14 cellular contexts compared by ENCODE assay signal in the genomic region with DNA sequence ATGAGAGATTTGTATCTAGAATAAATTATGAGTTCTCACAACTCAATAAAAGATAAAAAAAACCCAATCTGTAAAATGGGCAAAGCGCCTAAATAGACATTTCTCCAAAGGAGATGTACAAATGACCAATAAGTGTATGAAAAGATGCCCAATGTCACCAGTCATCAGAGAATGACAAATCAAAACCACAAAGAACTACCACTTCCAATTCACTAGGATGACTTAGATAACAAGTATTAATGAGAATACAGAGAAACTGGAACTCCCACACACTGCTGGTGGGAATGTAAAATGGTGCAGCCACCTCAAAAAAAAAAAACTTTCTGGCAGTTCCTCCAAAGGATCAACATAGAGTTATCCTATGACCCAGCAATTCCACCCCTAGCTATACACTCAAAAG. TPM values are rescaled to one million over a fixed set of nuclear protein-coding genes. Genes with fewer than 3 reads are reported as not detected.
A peak's percentile ranks its signal among the peaks of the same experiment; 100 is the strongest.
DNase-seq lines count a peak whose midpoint lies in the region; ATAC-seq and TF ChIP-seq lines count a peak whose summit lies in the region.
"Had no signal": no experiment of that assay in that cellular context is flagged by ENCODE, and none has a peak within 500 bp of the region (broad histone marks: within the 10 kb centered on the region; RNA-seq: fewer than 3 reads in every experiment).

No MANE protein-coding gene starts in this region.

- peaks cover 62% of the 10 kb centered on the region for H3K4me1 ChIP-seq in osteoblast (ENCODE audit: insufficient read depth, low read length)

- no peaks in the 10 kb centered on the region for H4K20me1 ChIP-seq in osteoblast (ENCODE audit: insufficient read depth, low read length)

- H3K27me3 Mint-ChIP-seq in activated CD8-positive, alpha-beta T cell treated with anti-CD3 and anti-CD28 coated beads for 36 hours, result no peaks in the 10 kb centered on the region
- no peaks in the 10 kb centered on the region for H3K27me3 Mint-ChIP-seq in activated CD8-positive, alpha-beta T cell treated with anti-CD3 and anti-CD28 coated beads, Interleukin-2, amount 10 ng/mL, durations not matched to agents 7 days and 5 days (ENCODE audit: low read depth)
- H3K27me3 Mint-ChIP-seq in central memory CD8-positive, alpha-beta T cell, result no peaks in the 10 kb centered on the region

- no peak overlapping the region for H3K4me2 ChIP-seq in osteoblast (ENCODE audit: insufficient read depth, low read length)

- intact Hi-C loops in activated CD8-positive, alpha-beta T cell treated with anti-CD3 and anti-CD28 coated beads for 36 hours (cut with micrococcal nuclease), result loop anchor here (5.0 to 10.0 kb wide), 2 partner anchors 263 to 274 kb away; no protein-coding TSS in a partner anchor

- H3K4me3 ChIP-seq in osteoblast (ENCODE audit: insufficient read depth, low read length), result no peak overlapping the region
- H3K4me3 ChIP-seq: dorsolateral prefrontal cortex, tibial artery had no signal

- no peak for TF ChIP-seq CTCF in activated CD8-positive, alpha-beta T cell treated with anti-CD3 and anti-CD28 coated beads for 36 hours (IDR thresholded peaks at IDR 0.05)
- no peak for TF ChIP-seq CTCF in osteoblast (IDR thresholded peaks at IDR 0.05; ENCODE audit: extremely low read depth, low read depth, low read length)
- TF ChIP-seq CTCF in GM13976 (IDR thresholded peaks at IDR 0.05; ENCODE audit: borderline replicate concordance, control extremely low read depth, extremely low read depth, insufficient read depth, missing control alignments), result no peak

- peak; percentile 50 for DNase-seq in activated CD8-positive, alpha-beta T cell treated with anti-CD3 and anti-CD28 coated beads for 36 hours
- DNase-seq in activated CD8-positive, alpha-beta T cell treated with anti-CD3 and anti-CD28 coated beads, Interleukin-2, amount 10 ng/mL, durations not matched to agents 7 days and 5 days, result no peak
- DNase-seq in NCI-H226, result peak; percentile 60
- DNase-seq in central memory CD8-positive, alpha-beta T cell (ENCODE audit: low spot score in 2 of 2), result no peak
- no peak for DNase-seq in osteoblast (ENCODE audit: insufficient read length, low spot score, missing footprints)
- no peak for DNase-seq in erythroblast (lab: John Stamatoyannopoulos, UW)
- DNase-seq in GM13976 (ENCODE audit: low spot score), result no peak
- no peak for DNase-seq in amygdala (lab: John Stamatoyannopoulos, UW)
- DNase-seq: dorsolateral prefrontal cortex, hippocampal formation, NCI-H1694, T1000, tibial artery had no signal

- no peak overlapping the region for H2AFZ ChIP-seq in osteoblast (ENCODE audit: low read length)

- no peak for ATAC-seq in activated CD8-positive, alpha-beta T cell treated with anti-CD3 and anti-CD28 coated beads for 36 hours
- no peak for ATAC-seq in activated CD8-positive, alpha-beta T cell treated with anti-CD3 and anti-CD28 coated beads, Interleukin-2, amount 10 ng/mL, durations not matched to agents 7 days and 5 days
- no peak for ATAC-seq in central memory CD8-positive, alpha-beta T cell (replicated peaks; ENCODE audit: extremely low read depth, poor library complexity, severe bottlenecking)

- H3K27me3 ChIP-seq in osteoblast (ENCODE audit: insufficient read depth, low read length), result no peaks in the 10 kb centered on the region
- H3K27me3 ChIP-seq: tibial artery had no signal

- H3K79me2 ChIP-seq in osteoblast (ENCODE audit: insufficient read depth, low read length), result no peaks in the 10 kb centered on the region

- in situ Hi-C loops in GM13976 (cut with MboI; ENCODE audit: low sequenced_read_pairs, unreplicated experiment), result no loop called here

- H3K36me3 ChIP-seq in osteoblast (ENCODE audit: insufficient read depth, low read length), result no peaks in the 10 kb centered on the region
- H3K36me3 ChIP-seq: tibial artery had no signal

- CTCF ChIA-PET in activated CD8-positive, alpha-beta T cell treated with anti-CD3 and anti-CD28 coated beads for 36 hours (lab: Charles Lee), result interaction anchor here (0.9 to 2.9 kb wide), 3 partner anchors 9 to 38 kb away, joined by 3 to 20 read pairs (median 4); no protein-coding TSS in a partner anchor
- CTCF ChIA-PET in activated CD8-positive, alpha-beta T cell treated with anti-CD3 and anti-CD28 coated beads, Interleukin-2, amount 10 ng/mL, durations not matched to agents 7 days and 5 days (lab: Charles Lee), result interaction anchor here (0.6 to 3.5 kb wide), 2 partner anchors 11 to 62 kb away, joined by 4 to 35 read pairs; no protein-coding TSS in a partner anchor

- peak overlapping the region; percentile 78 for H3K4me3 Mint-ChIP-seq in activated CD8-positive, alpha-beta T cell treated with anti-CD3 and anti-CD28 coated beads for 36 hours
- no peak overlapping the region for H3K4me3 Mint-ChIP-seq in activated CD8-positive, alpha-beta T cell treated with anti-CD3 and anti-CD28 coated beads, Interleukin-2, amount 10 ng/mL, durations not matched to agents 7 days and 5 days
- H3K4me3 Mint-ChIP-seq in central memory CD8-positive, alpha-beta T cell, result peak overlapping the region; percentile 66
- H3K4me3 Mint-ChIP-seq: memory B cell had no signal

- peak overlapping the region; percentile 97 for H3K27ac Mint-ChIP-seq in activated CD8-positive, alpha-beta T cell treated with anti-CD3 and anti-CD28 coated beads for 36 hours
- no peak overlapping the region for H3K27ac Mint-ChIP-seq in activated CD8-positive, alpha-beta T cell treated with anti-CD3 and anti-CD28 coated beads, Interleukin-2, amount 10 ng/mL, durations not matched to agents 7 days and 5 days
- H3K27ac Mint-ChIP-seq in central memory CD8-positive, alpha-beta T cell (ENCODE audit: low read depth), result peak overlapping the region; percentile 72
- H3K27ac Mint-ChIP-seq: memory B cell had no signal

- peaks cover 98% of the 10 kb centered on the region for H3K4me1 Mint-ChIP-seq in activated CD8-positive, alpha-beta T cell treated with anti-CD3 and anti-CD28 coated beads for 36 hours (ENCODE audit: low read depth)
- H3K4me1 Mint-ChIP-seq in activated CD8-positive, alpha-beta T cell treated with anti-CD3 and anti-CD28 coated beads, Interleukin-2, amount 10 ng/mL, durations not matched to agents 7 days and 5 days (ENCODE audit: low read depth), result peaks cover 85% of the 10 kb centered on the region
- H3K4me1 Mint-ChIP-seq in central memory CD8-positive, alpha-beta T cell, result peaks cover 84% of the 10 kb centered on the region

- no peak for TF ChIP-seq POLR2A in erythroblast (IDR thresholded peaks at IDR 0.05; ENCODE audit: low read length)

- H3K27ac ChIP-seq in osteoblast (ENCODE audit: low read depth, low read length), result peak overlapping the region; percentile 100
- H3K27ac ChIP-seq: dorsolateral prefrontal cortex, tibial artery had no signal

- no peaks in the 10 kb centered on the region for H3K9me3 ChIP-seq in osteoblast (ENCODE audit: low read depth, low read length)
- H3K9me3 ChIP-seq: tibial artery had no signal

- peaks cover 6% of the 10 kb centered on the region for H3K36me3 Mint-ChIP-seq in activated CD8-positive, alpha-beta T cell treated with anti-CD3 and anti-CD28 coated beads for 36 hours (ENCODE audit: low read depth)
- H3K36me3 Mint-ChIP-seq in activated CD8-positive, alpha-beta T cell treated with anti-CD3 and anti-CD28 coated beads, Interleukin-2, amount 10 ng/mL, durations not matched to agents 7 days and 5 days (ENCODE audit: low read depth), result peaks cover 8% of the 10 kb centered on the region
- peaks cover 12% of the 10 kb centered on the region for H3K36me3 Mint-ChIP-seq in central memory CD8-positive, alpha-beta T cell (ENCODE audit: insufficient read depth)
- H3K36me3 Mint-ChIP-seq: memory B cell had no signal

- POLR2A ChIA-PET in activated CD8-positive, alpha-beta T cell treated with anti-CD3 and anti-CD28 coated beads for 36 hours (lab: Charles Lee), result interaction anchor here (1.2 to 2.8 kb wide), 4 partner anchors 10 to 264 kb away, joined by 3 to 11 read pairs (median 4); no protein-coding TSS in a partner anchor
- POLR2A ChIA-PET in activated CD8-positive, alpha-beta T cell treated with anti-CD3 and anti-CD28 coated beads, Interleukin-2, amount 10 ng/mL, durations not matched to agents 7 days and 5 days (lab: Charles Lee), result no interaction called here

- peaks cover 4% of the 10 kb centered on the region for H3K9me3 Mint-ChIP-seq in activated CD8-positive, alpha-beta T cell treated with anti-CD3 and anti-CD28 coated beads for 36 hours
- H3K9me3 Mint-ChIP-seq in activated CD8-positive, alpha-beta T cell treated with anti-CD3 and anti-CD28 coated beads, Interleukin-2, amount 10 ng/mL, durations not matched to agents 7 days and 5 days (ENCODE audit: insufficient read depth), result no peaks in the 10 kb centered on the region
- H3K9me3 Mint-ChIP-seq in central memory CD8-positive, alpha-beta T cell, result no peaks in the 10 kb centered on the region
- H3K9me3 Mint-ChIP-seq: memory B cell had no signal

RNA-seq across cellular contexts. Expression of gene COL6A3, which starts 17.4 kb away (rescaled TPM):
- total RNA-seq in activated CD8-positive, alpha-beta T cell treated with anti-CD3 and anti-CD28 coated beads for 36 hours, result 1 to 10 TPM; 4.0 to 4.1 TPM
- total RNA-seq in activated CD8-positive, alpha-beta T cell treated with anti-CD3 and anti-CD28 coated beads, Interleukin-2, amount 10 ng/mL, durations not matched to agents 7 days and 5 days, result under 1 TPM; 0.03 to 0.10 TPM
- 4,017 and 4,247 TPM in 2 replicates for total RNA-seq in osteoblast

RNA-seq across cellular contexts. Expression of gene MLPH, which starts 55.7 kb away (rescaled TPM):
- total RNA-seq in activated CD8-positive, alpha-beta T cell treated with anti-CD3 and anti-CD28 coated beads for 36 hours, result not detected
- total RNA-seq in activated CD8-positive, alpha-beta T cell treated with anti-CD3 and anti-CD28 coated beads, Interleukin-2, amount 10 ng/mL, durations not matched to agents 7 days and 5 days, result not detected
- 25.7 and 32.1 TPM in 2 replicates for total RNA-seq in osteoblast

Comparison
In these comparisons a context has a peak if more than half of its experiments do, and no peak if none do; other contexts are left out.
1. DNase-seq: peak in activated CD8-positive, alpha-beta T cell treated with anti-CD3 and anti-CD28 coated beads for 36 hours (single experiment) and NCI-H226 (single experiment); none in activated CD8-positive, alpha-beta T cell treated with anti-CD3 and anti-CD28 coated beads, Interleukin-2, amount 10 ng/mL, durations not matched to agents 7 days and 5 days (single experiment), central memory CD8-positive, alpha-beta T cell (0 of 2), osteoblast (single experiment), erythroblast (0 of 2), GM13976 (single experiment) and amygdala (0 of 56).
2. RNA of gene COL6A3, which starts 17.4 kb away (total RNA-seq): 4,017 to 4,247 TPM in osteoblast; 4.0 to 4.1 TPM in activated CD8-positive, alpha-beta T cell treated with anti-CD3 and anti-CD28 coated beads for 36 hours and 0.03 to 0.10 TPM in activated CD8-positive, alpha-beta T cell treated with anti-CD3 and anti-CD28 coated beads, Interleukin-2, amount 10 ng/mL, durations not matched to agents 7 days and 5 days; every median in the first group is over 100 times any median in the second.
3. RNA of gene MLPH, which starts 55.7 kb away (total RNA-seq): 25.7 to 32.1 TPM in osteoblast; not detected in activated CD8-positive, alpha-beta T cell treated with anti-CD3 and anti-CD28 coated beads for 36 hours and not detected in activated CD8-positive, alpha-beta T cell treated with anti-CD3 and anti-CD28 coated beads, Interleukin-2, amount 10 ng/mL, durations not matched to agents 7 days and 5 days; every median in the first group is over 10 times any median in the second.